Comparison of ENCODE assay signal across 8 cellular contexts in genomic region chr6:43171284-43172126, GRCh38. TPM values are rescaled to one million over a fixed set of nuclear protein-coding genes. Genes with fewer than 3 reads are reported as not detected.
DNase-seq lines count a peak whose midpoint lies in the region; ATAC-seq, FAIRE-seq and TF ChIP-seq lines count a peak whose summit lies in the region.

No MANE protein-coding gene starts in this region.

- peak; percentile 21 for ATAC-seq in GM21576 (IDR thresholded peaks at IDR 0.05; ENCODE audit: unreplicated experiment)

- TF ChIP-seq CTCF in GM12872 (IDR thresholded peaks at IDR 0.05; ENCODE audit: insufficient read depth, low read depth, low read length): peak; percentile 58; the same call in 2 of the 3 replicates
- 0 out of 2 replicates have a peak, but pooled peaks have one; percentile 12 for TF ChIP-seq CTCF in KMS-11 (conservative IDR thresholded peaks at IDR 0.05; ENCODE audit: low read depth, low read length)
- TF ChIP-seq CTCF in right atrium auricular region (IDR thresholded peaks at IDR 0.05): peak; percentile 77 to 82

- H3K9ac ChIP-seq in KMS-11: peak overlapping the region; percentile 81

- CTCF ChIA-PET in activated naive CD4-positive, alpha-beta T cell treated with anti-CD3 and anti-CD28 coated beads for 36 hours (lab: Charles Lee): no interaction called here

- intact Hi-C loops in activated naive CD4-positive, alpha-beta T cell treated with anti-CD3 and anti-CD28 coated beads for 36 hours (cut with micrococcal nuclease): loop anchor here (1.0 to 5.0 kb wide), 15 partner anchors 112 to 1124 kb away; partner anchors contain the start of genes ABCC10, CNPY3, CUL7 and GTPBP2

- peak overlapping the region; percentile 96 for H3K4me3 Mint-ChIP-seq in activated naive CD4-positive, alpha-beta T cell treated with anti-CD3 and anti-CD28 coated beads for 36 hours

- 0 to 1% (median 0%) methylated on average over 57 to 116 of the region's 116 CpGs for WGBS in small intestine, 3 donors

- H3K36me3 Mint-ChIP-seq in activated naive CD4-positive, alpha-beta T cell treated with anti-CD3 and anti-CD28 coated beads for 36 hours (ENCODE audit: low read depth): peaks cover 11% of the 10 kb centered on the region

- no peak for FAIRE-seq in small intestine (lab: Jason Lieb, UNC)

- H3K27me3 ChIP-seq in KMS-11 (ENCODE audit: insufficient read depth, low read depth) (no peaks in the 10 kb centered on the region), right atrium auricular region (no peaks in the 10 kb centered on the region), small intestine (ENCODE audit: control insufficient read depth in 2 of 2, insufficient read depth in 2 of 2, low read length in 2 of 2) (no peaks in the 10 kb centered on the region)

- H3K9me3 ChIP-seq in right atrium auricular region (no peaks in the 10 kb centered on the region), small intestine (ENCODE audit: control insufficient read depth, low read depth) (no peaks in the 10 kb centered on the region)

- H3K36me3 ChIP-seq in KMS-11 (ENCODE audit: insufficient read depth) (no peaks in the 10 kb centered on the region), right atrium auricular region (peaks cover 16% of the 10 kb centered on the region), small intestine (ENCODE audit: control insufficient read depth in 2 of 2, insufficient read depth in 2 of 2, low read length in 2 of 2) (peaks cover 0 to 2% of the 10 kb centered on the region in 2 donors)

- H3K4me1 ChIP-seq in KMS-11 (ENCODE audit: low read depth, poor library complexity, severe bottlenecking) (peaks cover 34% of the 10 kb centered on the region), right atrium auricular region (peaks cover 0 to 38% of the 10 kb centered on the region in 2 donors), small intestine (ENCODE audit: control insufficient read depth in 2 of 2, insufficient read depth in 1 of 2, low read depth in 1 of 2, low read length in 1 of 2) (peaks cover 5 to 7% of the 10 kb centered on the region in 2 donors)

- peak overlapping the region; percentile 94; the same call in 1 of the 2 replicates for H2AFZ ChIP-seq in KMS-11 (ENCODE audit: low read depth)

- peak; percentile 32 for DNase-seq in activated naive CD4-positive, alpha-beta T cell treated with anti-CD3 and anti-CD28 coated beads for 36 hours
- no peak for DNase-seq in right atrium auricular region (ENCODE audit: low spot score)
- peak; percentile 12 for DNase-seq in small intestine
- DNase-seq in NCI-H2196 (lab: John Stamatoyannopoulos, UW; ENCODE audit: unreplicated experiment): no peak
- no peak for DNase-seq in NCI-H146 (lab: John Stamatoyannopoulos, UW)

- H3K4me1 Mint-ChIP-seq in activated naive CD4-positive, alpha-beta T cell treated with anti-CD3 and anti-CD28 coated beads for 36 hours (ENCODE audit: low read depth): peaks cover 36% of the 10 kb centered on the region

- H3K4me3 ChIP-seq in KMS-11 (IDR thresholded peaks at IDR 0.05; ENCODE audit: insufficient read depth, low read depth, low read length) (no peak overlapping the region), right atrium auricular region (peak overlapping the region; percentile 84 to 98), small intestine (ENCODE audit: low read depth in 1 of 2, low read length in 2 of 2) (peak overlapping the region; percentile 92 to 97)

- H4K20me1 ChIP-seq in KMS-11 (ENCODE audit: insufficient read depth): peaks cover 6% of the 10 kb centered on the region; the same call in 1 of the 2 replicates

- H3K79me2 ChIP-seq in KMS-11 (ENCODE audit: insufficient read depth, low read depth): peaks cover 27% of the 10 kb centered on the region; the same call in 1 of the 2 replicates

- H3K9me3 Mint-ChIP-seq in activated naive CD4-positive, alpha-beta T cell treated with anti-CD3 and anti-CD28 coated beads for 36 hours: no peaks in the 10 kb centered on the region

- H3K27ac Mint-ChIP-seq in activated naive CD4-positive, alpha-beta T cell treated with anti-CD3 and anti-CD28 coated beads for 36 hours: peak overlapping the region; percentile 89

- no peaks in the 10 kb centered on the region for H3K27me3 Mint-ChIP-seq in activated naive CD4-positive, alpha-beta T cell treated with anti-CD3 and anti-CD28 coated beads for 36 hours (ENCODE audit: low read depth)

- H3K27ac ChIP-seq in KMS-11 (peak overlapping the region; percentile 52), right atrium auricular region (peak overlapping the region; percentile 94 to 100), small intestine (ENCODE audit: low read depth in 1 of 2, low read length in 1 of 2) (peak overlapping the region; percentile 83 to 95)

- peak overlapping the region; percentile 84 for H3K4me2 ChIP-seq in KMS-11

RNA-seq across cellular contexts. Expression of gene SRF, which starts 0.4 kb away (rescaled TPM):
- 10 to 100 TPM; 27.8 to 28.2 TPM for total RNA-seq in activated naive CD4-positive, alpha-beta T cell treated with anti-CD3 and anti-CD28 coated beads for 36 hours
- total RNA-seq in right atrium auricular region: 100 to 1,000 TPM in 1 of 2 donors, 10 to 100 TPM in 1; 59.4 to 116 TPM
- polyA plus RNA-seq in small intestine: 10 to 100 TPM in 2 of 3 donors, 1 to 10 TPM in 1; 8.9 to 24.0 (median 10.8) TPM

RNA-seq across cellular contexts. Expression of gene CUL9, which starts 10.5 kb away (rescaled TPM):
- total RNA-seq in activated naive CD4-positive, alpha-beta T cell treated with anti-CD3 and anti-CD28 coated beads for 36 hours: 10 to 100 TPM; 43.1 to 49.3 TPM
- total RNA-seq in right atrium auricular region: 10 to 100 TPM; 11.0 to 16.8 TPM
- 10 to 100 TPM; 22.2 to 86.2 (median 66.0) TPM for polyA plus RNA-seq in small intestine

RNA-seq across cellular contexts. Expression of gene DNPH1, which starts 57.8 kb away (rescaled TPM):
- 10 to 100 TPM; 59.7 to 59.8 TPM for total RNA-seq in activated naive CD4-positive, alpha-beta T cell treated with anti-CD3 and anti-CD28 coated beads for 36 hours
- total RNA-seq in right atrium auricular region: 10 to 100 TPM; 38.4 to 63.9 TPM
- 100 to 1,000 TPM; 313 to 370 (median 340) TPM for polyA plus RNA-seq in small intestine

Comparison
In these comparisons a context has a peak if more than half of its experiments do, and no peak if none do; other contexts are left out.
1. CTCF ChIP-seq: peak in every context shown above with its lines; median percentile 80 in right atrium auricular region; 58 in GM12872; 12 in KMS-11.
2. DNase-seq: peak in activated naive CD4-positive, alpha-beta T cell treated with anti-CD3 and anti-CD28 coated beads for 36 hours (single experiment) and small intestine (single experiment); none in right atrium auricular region (single experiment), NCI-H2196 (single experiment) and NCI-H146 (single experiment).
3. Peak in every context shown above with its lines, with median percentiles within 50 percentile points of each other: H3K27ac ChIP-seq.